In genomic region chr11:120391297-120391696, GRCh38 we compare ENCODE assay signal across 12 cellular contexts. TPM values are rescaled to one million over a fixed set of nuclear protein-coding genes. Genes with fewer than 3 reads are reported as not detected.
DNase-seq lines count a peak whose midpoint lies in the region; ATAC-seq and FAIRE-seq lines count a peak whose summit lies in the region.
"Had no signal": no experiment of that assay in that cellular context is flagged by ENCODE, and none has a peak within 500 bp of the region (broad histone marks: within the 10 kb centered on the region; RNA-seq: fewer than 3 reads in every experiment).

No MANE protein-coding gene starts in this region.

- ATAC-seq in GM21825 (IDR thresholded peaks at IDR 0.05; ENCODE audit: unreplicated experiment) = no peak

- no peak for FAIRE-seq in HTR-8/SVneo (lab: Jason Lieb, UNC)
- FAIRE-seq: RCC 7860, TTC549 had no signal

- peak; percentile 62 for DNase-seq in COLO829 (ENCODE audit: low spot score)
- DNase-seq in cerebellum (ENCODE audit: low spot score) = peak; percentile 7
- peak; percentile 77 for DNase-seq in islet precursor cell
- DNase-seq in nucleus accumbens (lab: John Stamatoyannopoulos, UW) = peak in 35 of 56 donors; percentile 2 to 78 (median 23)
- no peak for DNase-seq in HT-29 (ENCODE audit: low spot score)
- no peak for DNase-seq in HTR-8/SVneo (ENCODE audit: insufficient read length, low spot score)
- DNase-seq in NCI-H226 = no peak
- DNase-seq: activated CD8-positive, alpha-beta memory T cell treated with anti-CD3 and anti-CD28 coated beads, Interleukin-2, amount 50 U/mL, for 48 hours; DMS79 had no signal

RNA-seq across cellular contexts. Expression of gene ARHGEF12, which starts 55.1 kb away (rescaled TPM):
- 212 TPM for total RNA-seq in cerebellum
- 44.7 and 45.1 TPM in 2 replicates for total RNA-seq in HT-29 (2014; rRNA removed; shearing (Covaris generic))

Comparison
In these comparisons a context has a peak if more than half of its experiments do, and no peak if none do; other contexts are left out.
1. DNase-seq: peak in COLO829 (single experiment), cerebellum (single experiment), islet precursor cell (single experiment) and nucleus accumbens (35 of 56); none in HT-29 (single experiment), HTR-8/SVneo (single experiment) and NCI-H226 (single experiment).